ENCODE assay signal across 8 cellular contexts in the genomic region with DNA sequence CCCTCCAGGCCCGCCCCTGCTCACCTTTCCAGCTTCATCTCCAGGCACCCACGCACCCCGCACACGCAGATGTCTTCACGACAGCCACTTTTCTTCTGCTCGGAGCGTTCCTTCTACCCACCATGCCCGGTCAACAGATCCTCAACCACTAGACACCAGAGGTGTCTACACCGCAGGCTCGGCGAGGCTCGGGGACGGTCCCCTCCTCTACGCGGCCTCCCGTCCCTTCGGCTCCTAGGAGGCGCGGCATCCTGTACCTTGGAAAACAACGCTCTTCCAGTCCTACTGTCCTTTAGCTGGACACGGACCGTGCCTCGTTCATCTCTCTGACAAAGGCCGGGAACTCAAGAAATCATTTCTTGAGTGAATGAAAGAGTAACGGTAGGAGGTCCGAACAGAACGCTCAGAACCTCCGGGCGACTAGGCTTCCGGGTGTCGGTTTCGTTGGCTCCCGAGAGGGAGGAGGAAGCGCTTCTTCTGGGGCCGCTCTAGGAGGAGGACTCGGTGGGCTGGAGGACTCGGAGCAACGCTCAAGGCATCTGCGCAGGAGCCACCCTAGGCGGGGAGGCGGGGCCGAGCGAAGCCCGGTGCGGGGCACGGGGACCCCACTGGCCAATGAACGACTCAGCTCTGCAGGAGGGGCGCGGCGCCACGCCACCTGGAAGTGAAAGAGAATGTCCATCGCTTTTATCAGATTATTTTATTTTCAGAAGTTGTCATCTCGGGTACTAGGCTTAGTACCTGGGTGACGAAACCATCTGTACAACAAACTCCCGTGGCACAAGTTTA. TPM values are rescaled to one million over a fixed set of nuclear protein-coding genes. Genes with fewer than 3 reads are reported as not detected.
DNase-seq lines count a peak whose midpoint lies in the region; ATAC-seq, FAIRE-seq and TF ChIP-seq lines count a peak whose summit lies in the region.

No MANE protein-coding gene starts in this region.

- H3K4me3 ChIP-seq in OCI-LY3 (ENCODE audit: low read length) (peak overlapping the region; percentile 97), endothelial cell of umbilical vein (replicated peaks in 1 of 3; ENCODE audit: insufficient read depth in 1 of 3, low read depth in 1 of 3, low read length in 3 of 3) (peak overlapping the region; percentile 67 to 98 (median 89))

- H3K27me3 ChIP-seq in OCI-LY3 (ENCODE audit: low read depth, low read length) (no peaks in the 10 kb centered on the region), endothelial cell of umbilical vein (ENCODE audit: control insufficient read depth in 2 of 2, insufficient read depth in 2 of 2, low read length in 2 of 2) (no peaks in the 10 kb centered on the region)

- H3K4me3 Mint-ChIP-seq in mesothelial cell of epicardium: peak overlapping the region; percentile 99

- peaks cover 20% of the 10 kb centered on the region for H3K4me1 Mint-ChIP-seq in mesothelial cell of epicardium

- ATAC-seq in GM21528 (IDR thresholded peaks at IDR 0.05; ENCODE audit: low FRiP score, unreplicated experiment): peak; percentile 95

- H3K4me1 ChIP-seq in OCI-LY3 (ENCODE audit: low read length): peaks cover 21% of the 10 kb centered on the region
- H3K4me1 ChIP-seq in endothelial cell of umbilical vein (ENCODE audit: control insufficient read depth, extremely low read depth, insufficient read depth, low read length): peaks cover 4% of the 10 kb centered on the region

- H2AFZ ChIP-seq in OCI-LY3 (ENCODE audit: low read depth, low read length) (peak overlapping the region; percentile 83), endothelial cell of umbilical vein (ENCODE audit: low read depth, low read length) (peak overlapping the region; percentile 92)

- H3K9me1 ChIP-seq in endothelial cell of umbilical vein (replicated peaks; ENCODE audit: control insufficient read depth, extremely low read depth, insufficient read depth, low read length): no peaks in the 10 kb centered on the region

- H3K9ac ChIP-seq in OCI-LY3 (ENCODE audit: low read length) (peak overlapping the region; percentile 87), endothelial cell of umbilical vein (replicated peaks; ENCODE audit: extremely low read depth, insufficient read depth, low read length) (peak overlapping the region; percentile 91)

- H3K27me3 Mint-ChIP-seq in mesothelial cell of epicardium (ENCODE audit: low read depth): no peaks in the 10 kb centered on the region

- no peaks in the 10 kb centered on the region for H3K9me3 ChIP-seq in OCI-LY3 (ENCODE audit: insufficient read depth, low read length)
- no peaks in the 10 kb centered on the region for H3K9me3 ChIP-seq in endothelial cell of umbilical vein (replicated peaks; ENCODE audit: control insufficient read depth, insufficient read depth, low read length)

- H3K79me2 ChIP-seq in OCI-LY3 (ENCODE audit: low read length) (peaks cover 45% of the 10 kb centered on the region), endothelial cell of umbilical vein (ENCODE audit: control insufficient read depth, insufficient read depth, low read length) (peaks cover 20% of the 10 kb centered on the region)

- dilution Hi-C loops in endothelial cell of umbilical vein (cut with MboI; ENCODE audit: extremely low pct_ligation_motif_present, low sequenced_read_pairs): no loop called here

- DNase-seq in DMS 273 treated with DMSO at 0.1 percent for 48 hours (lab: John Stamatoyannopoulos, UW) (peak; percentile 97), HuH-7.5 (ENCODE audit: low spot score) (peak; percentile 96), activated T-cell treated with anti-CD3 and anti-CD28 coated beads for 24 hours (ENCODE audit: low read depth) (peak; percentile 98), endothelial cell of umbilical vein (ENCODE audit: low read depth, low spot score) (peak; percentile 99), mesothelial cell of epicardium (ENCODE audit: low spot score in 2 of 2, unreplicated experiment in 2 of 2) (peak; percentile 94 to 97)
- DNase-seq in stimulated activated CD8-positive, alpha-beta memory T cell treated with anti-CD3 and anti-CD28 coated beads, Interleukin-15, amount 100 ng/mL, for 4 hours (ENCODE audit: low read depth in 2 of 2): peak; percentile 98

- H3K36me3 ChIP-seq in OCI-LY3 (replicated peaks; ENCODE audit: low read depth, low read length): peaks cover 17% of the 10 kb centered on the region
- peaks cover 0 to 3% of the 10 kb centered on the region in 2 experiments for H3K36me3 ChIP-seq in endothelial cell of umbilical vein (ENCODE audit: control insufficient read depth in 2 of 2, extremely low read depth in 1 of 2, insufficient read depth in 2 of 2, low read length in 2 of 2)

- peak overlapping the region; percentile 89 for H3K27ac ChIP-seq in OCI-LY3 (ENCODE audit: low read length)
- peak overlapping the region; percentile 52 for H3K27ac ChIP-seq in endothelial cell of umbilical vein (ENCODE audit: insufficient read depth, low read depth, low read length)

- peak; percentile 99 for FAIRE-seq in endothelial cell of umbilical vein (lab: Jason Lieb, UNC)

- BruUV-seq in endothelial cell of umbilical vein (replicated peaks; lab: Mats Ljungman, UMichigan): TSS peak; percentile 38

- peak overlapping the region; percentile 96 for H3K27ac Mint-ChIP-seq in mesothelial cell of epicardium

- CTCF ChIA-PET in endothelial cell of umbilical vein (lab: Charles Lee): interaction anchor here (0.8 to 1.8 kb wide), 5 partner anchors 8 to 108 kb away, joined by 4 to 10 read pairs (median 8); a partner anchor contains a TSS

- H3K4me2 ChIP-seq in OCI-LY3 (ENCODE audit: low read length) (peak overlapping the region; percentile 67), endothelial cell of umbilical vein (ENCODE audit: insufficient read depth, low read length) (peak overlapping the region; percentile 69)

- peak; percentile 76 for TF ChIP-seq POLR2A in endothelial cell of umbilical vein (IDR thresholded peaks at IDR 0.05; ENCODE audit: low read depth, low read length)

- POLR2A ChIA-PET in endothelial cell of umbilical vein (lab: Charles Lee): no interaction called here

- peaks cover 9% of the 10 kb centered on the region for H3K36me3 Mint-ChIP-seq in mesothelial cell of epicardium

- no peak for TF ChIP-seq CTCF in OCI-LY3 (IDR thresholded peaks at IDR 0.05; ENCODE audit: low read depth, low read length)
- no peak for TF ChIP-seq CTCF in endothelial cell of umbilical vein (IDR thresholded peaks at IDR 0.05; ENCODE audit: extremely low read depth in 1 of 2, insufficient read depth in 1 of 2, low read depth in 1 of 2, low read length in 2 of 2)
- TF ChIP-seq CTCF in mesothelial cell of epicardium (IDR thresholded peaks at IDR 0.05; ENCODE audit: unreplicated experiment): no peak

- H3K9me3 Mint-ChIP-seq in mesothelial cell of epicardium: no peaks in the 10 kb centered on the region

- intact Hi-C loops in endothelial cell of umbilical vein (cut with micrococcal nuclease): loop anchor here (1.0 kb wide), 1 partner anchor 35 kb away; a partner anchor contains a TSS

- H4K20me1 ChIP-seq in OCI-LY3 (ENCODE audit: insufficient read depth, low read length) (0 out of 2 replicates have a peak, but pooled peaks cover 2% of the 10 kb centered on the region), endothelial cell of umbilical vein (replicated peaks; ENCODE audit: control insufficient read depth, extremely low read depth, insufficient read depth, low read length) (no peaks in the 10 kb centered on the region)

RNA-seq across cellular contexts. Expression of a gene that starts 7.2 kb away (rescaled TPM):
- total RNA-seq in endothelial cell of umbilical vein: 132 and 187 TPM in 2 replicates
- polyA plus RNA-seq in endothelial cell of umbilical vein: 330 and 346 TPM in 2 replicates
- 465 and 499 TPM in 2 replicates for polyA plus RNA-seq in endothelial cell of umbilical vein (2011; cell fraction: cytosol; rRNA removed)
- 220 and 231 TPM in 2 replicates for polyA plus RNA-seq in endothelial cell of umbilical vein (2011; cell fraction: nucleus; rRNA removed)
- polyA plus RNA-seq in endothelial cell of umbilical vein (2012): 175 and 182 TPM in 2 replicates
- polyA minus RNA-seq in endothelial cell of umbilical vein: 98.4 and 129 TPM in 2 replicates
- 35.8 TPM for polyA minus RNA-seq in endothelial cell of umbilical vein (2011; cell fraction: cytosol; rRNA and poly(A)+ RNA removed)
- 25.9 and 31.1 TPM in 2 replicates for polyA minus RNA-seq in endothelial cell of umbilical vein (2011; cell fraction: nucleus; rRNA and poly(A)+ RNA removed)
- total RNA-seq in mesothelial cell of epicardium: 134 to 139 TPM (median 137 TPM) in 3 replicates

RNA-seq across cellular contexts. Expression of a gene that starts 14.5 kb away (rescaled TPM):
- total RNA-seq in endothelial cell of umbilical vein (9.3 and 11.3 TPM in 2 replicates), mesothelial cell of epicardium (17.1 to 19.5 TPM (median 18.1 TPM) in 3 replicates)
- polyA plus RNA-seq in endothelial cell of umbilical vein: 17.7 and 21.1 TPM in 2 replicates
- polyA plus RNA-seq in endothelial cell of umbilical vein (2011; cell fraction: cytosol; rRNA removed): 6.1 and 7.9 TPM in 2 replicates
- polyA plus RNA-seq in endothelial cell of umbilical vein (2011; cell fraction: nucleus; rRNA removed): 54.8 and 59.4 TPM in 2 replicates
- polyA plus RNA-seq in endothelial cell of umbilical vein (2012): 4.2 and 4.5 TPM in 2 replicates
- 10.3 and 15.8 TPM in 2 replicates for polyA minus RNA-seq in endothelial cell of umbilical vein
- 3.2 TPM for polyA minus RNA-seq in endothelial cell of umbilical vein (2011; cell fraction: cytosol; rRNA and poly(A)+ RNA removed)
- polyA minus RNA-seq in endothelial cell of umbilical vein (2011; cell fraction: nucleus; rRNA and poly(A)+ RNA removed): 15.7 TPM in 2 replicates

RNA-seq across cellular contexts. Expression of a gene that starts 34.1 kb away (rescaled TPM):
- total RNA-seq in endothelial cell of umbilical vein: 89.9 and 90.5 TPM in 2 replicates
- polyA plus RNA-seq in endothelial cell of umbilical vein: 74.1 and 77.1 TPM in 2 replicates
- 67.2 and 72.3 TPM in 2 replicates for polyA plus RNA-seq in endothelial cell of umbilical vein (2011; cell fraction: cytosol; rRNA removed)
- polyA plus RNA-seq in endothelial cell of umbilical vein (2011; cell fraction: nucleus; rRNA removed): 27.7 and 33.0 TPM in 2 replicates
- 69.7 and 79.2 TPM in 2 replicates for polyA plus RNA-seq in endothelial cell of umbilical vein (2012)
- 15.8 and 17.6 TPM in 2 replicates for polyA minus RNA-seq in endothelial cell of umbilical vein
- polyA minus RNA-seq in endothelial cell of umbilical vein (2011; cell fraction: cytosol; rRNA and poly(A)+ RNA removed): 37.8 TPM
- polyA minus RNA-seq in endothelial cell of umbilical vein (2011; cell fraction: nucleus; rRNA and poly(A)+ RNA removed): 4.9 and 8.3 TPM in 2 replicates
- 52.8 to 57.7 TPM (median 54.9 TPM) in 3 replicates for total RNA-seq in mesothelial cell of epicardium

RNA-seq across cellular contexts. Expression of a gene that starts 34.7 kb away (rescaled TPM):
- total RNA-seq in endothelial cell of umbilical vein (161 and 170 TPM in 2 replicates), mesothelial cell of epicardium (65.8 to 66.9 TPM (median 66.4 TPM) in 3 replicates)
- polyA plus RNA-seq in endothelial cell of umbilical vein: 143 and 212 TPM in 2 replicates
- polyA plus RNA-seq in endothelial cell of umbilical vein (2011; cell fraction: cytosol; rRNA removed): 99.3 and 111 TPM in 2 replicates
- 158 and 175 TPM in 2 replicates for polyA plus RNA-seq in endothelial cell of umbilical vein (2011; cell fraction: nucleus; rRNA removed)
- polyA plus RNA-seq in endothelial cell of umbilical vein (2012): 120 and 135 TPM in 2 replicates
- polyA minus RNA-seq in endothelial cell of umbilical vein: 89.2 and 107 TPM in 2 replicates
- 31.1 TPM for polyA minus RNA-seq in endothelial cell of umbilical vein (2011; cell fraction: cytosol; rRNA and poly(A)+ RNA removed)
- 43.8 and 53.9 TPM in 2 replicates for polyA minus RNA-seq in endothelial cell of umbilical vein (2011; cell fraction: nucleus; rRNA and poly(A)+ RNA removed)

RNA-seq across cellular contexts. Expression of a gene that starts 51.2 kb away (rescaled TPM):
- total RNA-seq in endothelial cell of umbilical vein (not detected in 2 replicates), mesothelial cell of epicardium (not detected in 3 replicates)
- not detected in 2 replicates for polyA plus RNA-seq in endothelial cell of umbilical vein
- not detected in 2 replicates for polyA plus RNA-seq in endothelial cell of umbilical vein (2011; cell fraction: cytosol; rRNA removed)
- not detected in 2 replicates for polyA plus RNA-seq in endothelial cell of umbilical vein (2011; cell fraction: nucleus; rRNA removed)
- not detected in 2 replicates for polyA plus RNA-seq in endothelial cell of umbilical vein (2012)
- not detected in 2 replicates for polyA minus RNA-seq in endothelial cell of umbilical vein
- polyA minus RNA-seq in endothelial cell of umbilical vein (2011; cell fraction: cytosol; rRNA and poly(A)+ RNA removed): not detected
- not detected in 2 replicates for polyA minus RNA-seq in endothelial cell of umbilical vein (2011; cell fraction: nucleus; rRNA and poly(A)+ RNA removed)

Comparison
In these comparisons a context has a peak if more than half of its experiments do, and no peak if none do; other contexts are left out.
1. Peak in every context shown above with its lines: DNase-seq, ATAC-seq, H3K4me3 ChIP-seq and H3K27ac ChIP-seq.